In the genomic region with DNA sequence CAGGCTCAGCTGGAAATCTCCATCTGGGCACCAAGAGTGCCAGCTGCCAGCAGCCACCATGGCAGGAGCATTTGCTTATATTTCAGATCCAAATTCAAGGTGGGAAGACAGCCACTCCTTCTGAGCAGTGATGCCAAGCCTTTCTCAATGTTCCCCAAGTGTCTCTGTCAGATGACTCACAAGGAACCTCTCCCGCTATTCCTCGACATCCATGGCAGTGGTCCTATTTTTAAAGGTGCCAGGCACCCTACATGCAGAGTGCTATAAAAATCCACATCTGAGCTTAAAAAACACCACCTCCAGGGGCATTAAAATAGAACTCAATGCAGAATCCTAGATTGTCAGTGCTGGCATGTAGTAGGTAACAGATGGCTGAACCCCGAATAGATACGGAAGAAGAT, we compare ENCODE assay signal across 19 cellular contexts.
"Had no signal": no experiment of that assay in that cellular context is flagged by ENCODE, and none has a peak within 500 bp of the region (broad histone marks: within the 10 kb centered on the region; RNA-seq: fewer than 3 reads in every experiment).

No MANE protein-coding gene starts in this region.

- H3K9me3 Mint-ChIP-seq: activated CD4-positive, alpha-beta memory T cell treated with anti-CD3 and anti-CD28 coated beads for 36 hours; activated naive CD4-positive, alpha-beta T cell treated with anti-CD3 and anti-CD28 coated beads for 36 hours; neural crest cell had no signal

- H3K4me3 ChIP-seq: heart left ventricle, psoas muscle, right atrium auricular region, tibial artery had no signal

- H3K36me3 ChIP-seq: right atrium auricular region, tibial artery had no signal

- ATAC-seq: esophagus mucosa; heart left ventricle; left colon; naive thymus-derived CD4-positive, alpha-beta T cell had no signal

- H3K27me3 Mint-ChIP-seq: activated CD4-positive, alpha-beta memory T cell treated with anti-CD3 and anti-CD28 coated beads for 36 hours; stimulated activated naive CD8-positive, alpha-beta T cell treated with anti-CD3 and anti-CD28 coated beads, Interleukin-15, Interleukin-2, amounts not matched to agents 100 ng/mL and 50 ng/mL, for 24 hours had no signal

- H3K4me1 ChIP-seq: psoas muscle, right atrium auricular region had no signal

- H3K27me3 ChIP-seq: heart left ventricle, right atrium auricular region, tibial artery had no signal

- H3K27ac Mint-ChIP-seq: activated CD4-positive, alpha-beta memory T cell treated with anti-CD3 and anti-CD28 coated beads for 36 hours; activated naive CD4-positive, alpha-beta T cell treated with anti-CD3 and anti-CD28 coated beads for 36 hours; stimulated activated naive CD8-positive, alpha-beta T cell treated with anti-CD3 and anti-CD28 coated beads, Interleukin-15, Interleukin-2, amounts not matched to agents 100 ng/mL and 50 ng/mL, for 24 hours had no signal

- H3K36me3 Mint-ChIP-seq: activated CD4-positive, alpha-beta memory T cell treated with anti-CD3 and anti-CD28 coated beads for 36 hours had no signal

- H3K27ac ChIP-seq: psoas muscle, right atrium auricular region, tibial artery had no signal

- H3K9me3 ChIP-seq: heart left ventricle, psoas muscle, right atrium auricular region, tibial artery had no signal

- DNase-seq: activated CD4-positive, alpha-beta memory T cell treated with anti-CD3 and anti-CD28 coated beads for 36 hours; activated CD4-positive, alpha-beta T cell treated with anti-CD3 and anti-CD28 coated beads for 48 hours; activated naive CD4-positive, alpha-beta T cell treated with anti-CD3 and anti-CD28 coated beads for 36 hours; activated T-cell treated with anti-CD3 and anti-CD28 coated beads, Interleukin-2, amount 50 U/mL, for 48 hours; dermis blood vessel endothelial cell; effector memory CD4-positive, alpha-beta T cell; heart left ventricle; left colon; mesendoderm; naive thymus-derived CD4-positive, alpha-beta T cell; psoas muscle; stimulated activated CD4-positive, alpha-beta T cell treated with anti-CD3 and anti-CD28 coated beads, Interleukin-4, amount 100 ng/mL, for 24 hours; T-helper 1 cell; T-helper 9 cell; tibial artery had no signal

- H3K4me3 Mint-ChIP-seq: activated CD4-positive, alpha-beta memory T cell treated with anti-CD3 and anti-CD28 coated beads for 36 hours; activated naive CD4-positive, alpha-beta T cell treated with anti-CD3 and anti-CD28 coated beads for 36 hours; neural crest cell; stimulated activated naive CD8-positive, alpha-beta T cell treated with anti-CD3 and anti-CD28 coated beads, Interleukin-15, Interleukin-2, amounts not matched to agents 100 ng/mL and 50 ng/mL, for 24 hours had no signal
